ENCODE assay signal across 8 cellular contexts in genomic region chr5:80655231-80655784, GRCh38. TPM values are rescaled to one million over a fixed set of nuclear protein-coding genes. Genes with fewer than 3 reads are reported as not detected.
DNase-seq lines count a peak whose midpoint lies in the region; ATAC-seq and TF ChIP-seq lines count a peak whose summit lies in the region.

No MANE protein-coding gene starts in this region.

- peak overlapping the region; percentile 87 for H3K27ac ChIP-seq in GM23248

- H3F3A ChIP-seq in GM23248 (ENCODE audit: insufficient read depth) = peaks cover 5% of the 10 kb centered on the region; the same call in 1 of the 2 replicates

- peaks cover 28% of the 10 kb centered on the region for H3K4me1 ChIP-seq in GM23248 (ENCODE audit: insufficient read depth)

- H3K27ac Mint-ChIP-seq in progenitor cell of endocrine pancreas = peak overlapping the region; percentile 96

- peaks cover 17% of the 10 kb centered on the region for H3K4me1 Mint-ChIP-seq in progenitor cell of endocrine pancreas (ENCODE audit: low read depth)

- ATAC-seq in HG03159 (IDR thresholded peaks at IDR 0.05; ENCODE audit: unreplicated experiment) = no peak

- H3K4me2 ChIP-seq in GM23248 (ENCODE audit: unreplicated experiment) = peak overlapping the region; percentile 82

- H3K79me2 ChIP-seq in GM23248 (ENCODE audit: insufficient read depth) = peaks cover 45% of the 10 kb centered on the region

- peak overlapping the region; percentile 90 for H2AFZ ChIP-seq in GM23248

- DNase-seq in GM23248 (peak; percentile 39), RKO (ENCODE audit: low spot score) (peak; percentile 61), erythroblast (lab: John Stamatoyannopoulos, UW) (peak in 1 of 2 experiments; percentile 50), progenitor cell of endocrine pancreas (ENCODE audit: low spot score, unreplicated experiment) (no peak), NK-92 (lab: John Stamatoyannopoulos, UW; ENCODE audit: unreplicated experiment) (no peak), GOT3 (lab: John Stamatoyannopoulos, UW) (no peak), amygdala (lab: John Stamatoyannopoulos, UW) (no peak)

- H3K27me3 Mint-ChIP-seq in progenitor cell of endocrine pancreas = no peaks in the 10 kb centered on the region

- peak overlapping the region; percentile 85 for H3K9ac ChIP-seq in GM23248

- peaks cover 17% of the 10 kb centered on the region for H3K36me3 Mint-ChIP-seq in progenitor cell of endocrine pancreas (ENCODE audit: insufficient read depth)

- H4K20me1 ChIP-seq in GM23248 (ENCODE audit: insufficient read depth) = no peaks in the 10 kb centered on the region

- 29 to 34% methylated on average over 7 of the region's 7 CpGs for WGBS in GM23248 (ENCODE audit: low coverage in 1 of 2, low lambda C conversion rate in 2 of 2, missing lambda C conversion rate in 2 of 2), 2 experiments

- no peaks in the 10 kb centered on the region for H3K9me3 ChIP-seq in GM23248 (ENCODE audit: low read depth)

- H3K9me2 ChIP-seq in GM23248 (ENCODE audit: insufficient read depth) = no peaks in the 10 kb centered on the region

- TF ChIP-seq CTCF in progenitor cell of endocrine pancreas (IDR thresholded peaks at IDR 0.05; ENCODE audit: unreplicated experiment) = no peak

- in situ Hi-C loops in GM23248 (cut with MboI) = no loop called here

- TF ChIP-seq POLR2A in erythroblast (IDR thresholded peaks at IDR 0.05; ENCODE audit: low read length) = peak; percentile 33

- peak overlapping the region; percentile 93 for H3K4me3 Mint-ChIP-seq in progenitor cell of endocrine pancreas (ENCODE audit: low read depth)

- no peaks in the 10 kb centered on the region for H3K27me3 ChIP-seq in GM23248 (replicated peaks; ENCODE audit: insufficient read depth)

- no peaks in the 10 kb centered on the region for H3K9me3 Mint-ChIP-seq in progenitor cell of endocrine pancreas (ENCODE audit: low read depth)

- H3K36me3 ChIP-seq in GM23248 (ENCODE audit: low read depth) = peaks cover 8% of the 10 kb centered on the region

- peak overlapping the region; percentile 85 for H3K4me3 ChIP-seq in GM23248

RNA-seq across cellular contexts. Expression of gene DHFR, which starts 0.5 kb away (rescaled TPM):
- 19.0 and 23.8 TPM in 2 replicates for total RNA-seq in GM23248 (2014; rRNA removed; shearing (Covaris generic))
- 10.0 and 11.6 TPM in 2 replicates for polyA plus RNA-seq in GM23248 (2016; fragmentation: Nextera tagmentation; extraction: Ambion mirVana)
- 41.1 and 45.4 TPM in 2 replicates for total RNA-seq in progenitor cell of endocrine pancreas

RNA-seq across cellular contexts. Expression of gene MSH3, which starts 0.9 kb away (rescaled TPM):
- 11.7 and 15.9 TPM in 2 replicates for total RNA-seq in GM23248 (2014; rRNA removed; shearing (Covaris generic))
- 13.5 and 14.0 TPM in 2 replicates for polyA plus RNA-seq in GM23248 (2016; fragmentation: Nextera tagmentation; extraction: Ambion mirVana)
- total RNA-seq in progenitor cell of endocrine pancreas = 16.9 and 18.4 TPM in 2 replicates

Comparison
In these comparisons a context has a peak if more than half of its experiments do, and no peak if none do; other contexts are left out.
1. DNase-seq: peak in GM23248 (single experiment) and RKO (single experiment); none in progenitor cell of endocrine pancreas (single experiment), NK-92 (single experiment), GOT3 (single experiment) and amygdala (0 of 56).